8 cellular contexts compared by ENCODE assay signal in the genomic region with DNA sequence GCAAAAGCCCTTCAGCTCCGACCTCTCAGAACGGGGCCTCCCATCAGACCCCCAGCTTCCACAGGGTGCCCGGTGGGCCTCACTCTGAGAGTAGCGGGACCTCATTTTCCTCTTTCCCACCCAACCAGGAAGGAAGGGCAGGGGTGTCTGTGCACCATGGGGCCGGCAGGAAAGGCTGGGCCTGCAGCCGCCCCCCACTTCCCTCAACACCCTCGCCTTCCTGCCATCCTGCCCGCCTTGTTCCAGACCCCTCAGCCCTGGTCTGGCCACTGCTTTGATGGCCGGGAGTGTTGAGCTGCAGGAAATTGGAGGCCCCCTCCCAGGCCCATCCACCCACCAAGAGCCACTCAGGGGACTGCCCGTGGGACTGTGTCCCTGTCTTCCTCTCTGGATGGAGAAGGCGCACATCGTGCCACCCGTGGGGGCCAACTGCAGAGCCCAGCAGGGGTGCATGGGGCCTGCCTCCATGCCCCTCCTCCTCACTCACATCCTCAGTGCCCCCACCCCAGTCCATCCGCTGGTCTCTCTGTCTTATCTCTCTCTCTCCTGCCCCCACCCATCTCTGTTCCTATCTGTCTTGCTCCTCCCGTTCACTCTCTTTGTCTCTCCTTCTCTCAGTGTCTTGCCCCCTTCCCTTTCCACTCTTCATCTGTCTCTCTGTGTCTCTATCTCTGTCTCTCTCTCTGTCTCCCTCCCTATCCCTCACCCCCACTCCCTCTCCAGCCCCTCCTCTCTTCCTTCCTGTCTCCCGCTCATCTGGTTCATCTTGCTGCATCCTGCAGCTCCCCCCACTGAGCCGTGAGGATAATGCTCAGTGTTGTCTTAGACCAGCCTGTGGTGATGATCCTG. TPM values are rescaled to one million over a fixed set of nuclear protein-coding genes. Genes with fewer than 3 reads are reported as not detected.
DNase-seq lines count a peak whose midpoint lies in the region; ATAC-seq and TF ChIP-seq lines count a peak whose summit lies in the region.

No MANE protein-coding gene starts in this region.

- no peaks in the 10 kb centered on the region for H3K9me2 ChIP-seq in Loucy (replicated peaks; ENCODE audit: low read depth, low read length)

- no peaks in the 10 kb centered on the region for H3K27me3 ChIP-seq in Loucy (ENCODE audit: insufficient read depth, low read length, poor library complexity, severe bottlenecking)
- H3K27me3 ChIP-seq in layer of hippocampus (ENCODE audit: control insufficient read depth, insufficient read depth, low read length), result no peaks in the 10 kb centered on the region
- no peaks in the 10 kb centered on the region for H3K27me3 ChIP-seq in uterus

- H3K4me1 ChIP-seq in Loucy (ENCODE audit: insufficient read depth, low read length, poor library complexity, severe bottlenecking) (peaks cover 52% of the 10 kb centered on the region), uterus (peaks cover 0 to 12% of the 10 kb centered on the region in 2 donors)

- H3F3A ChIP-seq in Loucy (ENCODE audit: low read depth), result peaks cover 13% of the 10 kb centered on the region; the same call in 1 of the 2 replicates

- peaks cover 29% of the 10 kb centered on the region for H3K79me2 ChIP-seq in Loucy (ENCODE audit: insufficient read depth, low read length)

- H3K36me3 Mint-ChIP-seq in activated T-helper 1 cell treated with anti-CD3 and anti-CD28 coated beads, Interleukin-12 subunit alpha, Interleukin-12 subunit beta, Interleukin-2, Interleukin-4 antibody, amounts not matched to agents 30 ng/mL and 10 ng/mL and 1 ng/mL, durations not matched to agents 14 hours and 24 hours and 36 hours (ENCODE audit: low read depth), result peaks cover 1% of the 10 kb centered on the region
- H3K36me3 Mint-ChIP-seq in activated CD8-positive, alpha-beta T cell treated with anti-CD3 and anti-CD28 coated beads, Interleukin-2, amount 10 ng/mL, durations not matched to agents 7 days and 5 days (ENCODE audit: low read depth), result no peaks in the 10 kb centered on the region

- no peaks in the 10 kb centered on the region for H3K9me3 Mint-ChIP-seq in activated T-helper 1 cell treated with anti-CD3 and anti-CD28 coated beads, Interleukin-12 subunit alpha, Interleukin-12 subunit beta, Interleukin-2, Interleukin-4 antibody, amounts not matched to agents 30 ng/mL and 10 ng/mL and 1 ng/mL, durations not matched to agents 14 hours and 24 hours and 36 hours
- no peaks in the 10 kb centered on the region for H3K9me3 Mint-ChIP-seq in activated CD8-positive, alpha-beta T cell treated with anti-CD3 and anti-CD28 coated beads, Interleukin-2, amount 10 ng/mL, durations not matched to agents 7 days and 5 days (ENCODE audit: insufficient read depth)

- H3K27me3 Mint-ChIP-seq in activated T-helper 1 cell treated with anti-CD3 and anti-CD28 coated beads, Interleukin-12 subunit alpha, Interleukin-12 subunit beta, Interleukin-2, Interleukin-4 antibody, amounts not matched to agents 30 ng/mL and 10 ng/mL and 1 ng/mL, durations not matched to agents 14 hours and 24 hours and 36 hours (ENCODE audit: insufficient read depth), result peaks cover 48% of the 10 kb centered on the region
- H3K27me3 Mint-ChIP-seq in activated CD8-positive, alpha-beta T cell treated with anti-CD3 and anti-CD28 coated beads, Interleukin-2, amount 10 ng/mL, durations not matched to agents 7 days and 5 days (ENCODE audit: low read depth), result peaks cover 47% of the 10 kb centered on the region

- intact Hi-C loops in activated T-helper 1 cell treated with anti-CD3 and anti-CD28 coated beads, Interleukin-12 subunit alpha, Interleukin-12 subunit beta, Interleukin-2, Interleukin-4 antibody, amounts not matched to agents 30 ng/mL and 10 ng/mL and 1 ng/mL, durations not matched to agents 14 hours and 24 hours and 36 hours (cut with micrococcal nuclease), result loop anchor here (5.0 kb wide), 1 partner anchor 166 kb away; the partner anchor contains the start of gene IFT122
- intact Hi-C loops in uterus (cut with DNase I; ENCODE audit: low total_unique reads), result no loop called here

- H3K27ac ChIP-seq in layer of hippocampus (ENCODE audit: low read depth, low read length) (peak overlapping the region; percentile 91), uterus (peak overlapping the region; percentile 96 to 97)

- peak overlapping the region; percentile 0 for H3K4me3 Mint-ChIP-seq in activated T-helper 1 cell treated with anti-CD3 and anti-CD28 coated beads, Interleukin-12 subunit alpha, Interleukin-12 subunit beta, Interleukin-2, Interleukin-4 antibody, amounts not matched to agents 30 ng/mL and 10 ng/mL and 1 ng/mL, durations not matched to agents 14 hours and 24 hours and 36 hours
- H3K4me3 Mint-ChIP-seq in activated CD8-positive, alpha-beta T cell treated with anti-CD3 and anti-CD28 coated beads, Interleukin-2, amount 10 ng/mL, durations not matched to agents 7 days and 5 days, result no peak overlapping the region

- no peak overlapping the region for H3K27ac Mint-ChIP-seq in activated T-helper 1 cell treated with anti-CD3 and anti-CD28 coated beads, Interleukin-12 subunit alpha, Interleukin-12 subunit beta, Interleukin-2, Interleukin-4 antibody, amounts not matched to agents 30 ng/mL and 10 ng/mL and 1 ng/mL, durations not matched to agents 14 hours and 24 hours and 36 hours
- H3K27ac Mint-ChIP-seq in activated CD8-positive, alpha-beta T cell treated with anti-CD3 and anti-CD28 coated beads, Interleukin-2, amount 10 ng/mL, durations not matched to agents 7 days and 5 days, result no peak overlapping the region

- TF ChIP-seq CTCF in Loucy (conservative IDR thresholded peaks at IDR 0.05; ENCODE audit: low read length) (peak; percentile 60), uterus (IDR thresholded peaks at IDR 0.05) (peak in 3 of 4 experiments; percentile 17 to 33 (median 29))

- ATAC-seq in activated CD8-positive, alpha-beta T cell treated with anti-CD3 and anti-CD28 coated beads, Interleukin-2, amount 10 ng/mL, durations not matched to agents 7 days and 5 days, result no peak

- H4K20me1 ChIP-seq in Loucy (ENCODE audit: insufficient read depth, low read length, poor library complexity, severe bottlenecking), result peaks cover 19% of the 10 kb centered on the region

- H3K4me2 ChIP-seq in Loucy (ENCODE audit: low read depth, low read length, poor library complexity, severe bottlenecking), result peak overlapping the region; percentile 51

- no peak overlapping the region for H3K4me3 ChIP-seq in Loucy (ENCODE audit: low read length, poor library complexity, severe bottlenecking)
- H3K4me3 ChIP-seq in uterus, result no peak overlapping the region

- peak overlapping the region; percentile 38 for H3K9ac ChIP-seq in Loucy (ENCODE audit: low read depth, low read length, poor library complexity, severe bottlenecking)

- no peak for TF ChIP-seq POLR2A in uterus (IDR thresholded peaks at IDR 0.05)

- POLR2A ChIA-PET in activated CD8-positive, alpha-beta T cell treated with anti-CD3 and anti-CD28 coated beads, Interleukin-2, amount 10 ng/mL, durations not matched to agents 7 days and 5 days (lab: Charles Lee), result no interaction called here

- H3K4me1 Mint-ChIP-seq in activated T-helper 1 cell treated with anti-CD3 and anti-CD28 coated beads, Interleukin-12 subunit alpha, Interleukin-12 subunit beta, Interleukin-2, Interleukin-4 antibody, amounts not matched to agents 30 ng/mL and 10 ng/mL and 1 ng/mL, durations not matched to agents 14 hours and 24 hours and 36 hours (ENCODE audit: low read depth), result peaks cover 5% of the 10 kb centered on the region
- H3K4me1 Mint-ChIP-seq in activated CD8-positive, alpha-beta T cell treated with anti-CD3 and anti-CD28 coated beads, Interleukin-2, amount 10 ng/mL, durations not matched to agents 7 days and 5 days (ENCODE audit: low read depth), result peaks cover 11% of the 10 kb centered on the region

- DNase-seq in CMK (ENCODE audit: low read depth) (peak; percentile 95), uterus (no peak)
- no peak for DNase-seq in activated T-helper 1 cell treated with anti-CD3 and anti-CD28 coated beads, Interleukin-12 subunit alpha, Interleukin-12 subunit beta, Interleukin-2, Interleukin-4 antibody, amounts not matched to agents 30 ng/mL and 10 ng/mL and 1 ng/mL, durations not matched to agents 14 hours and 24 hours and 36 hours (ENCODE audit: low spot score)
- no peak for DNase-seq in activated CD4-positive, alpha-beta T cell treated with anti-CD3 and anti-CD28 coated beads, Interleukin-2, amount 50 U/mL, for 1 hour
- no peak for DNase-seq in activated CD8-positive, alpha-beta T cell treated with anti-CD3 and anti-CD28 coated beads, Interleukin-2, amount 10 ng/mL, durations not matched to agents 7 days and 5 days
- no peak for DNase-seq in activated CD8-positive, alpha-beta memory T cell treated with anti-CD3 and anti-CD28 coated beads for 24 hours

- H3K36me3 ChIP-seq in Loucy (ENCODE audit: insufficient read depth, low read length), result no peaks in the 10 kb centered on the region
- H3K36me3 ChIP-seq in uterus, result no peaks in the 10 kb centered on the region

- CTCF ChIA-PET in activated CD8-positive, alpha-beta T cell treated with anti-CD3 and anti-CD28 coated beads, Interleukin-2, amount 10 ng/mL, durations not matched to agents 7 days and 5 days (lab: Charles Lee), result interaction anchor here (1.0 kb wide), 1 partner anchor 118 kb away, joined by 3 read pairs; no protein-coding TSS in a partner anchor

- H3K9me3 ChIP-seq in Loucy (ENCODE audit: insufficient read depth, low read depth, low read length), result no peaks in the 10 kb centered on the region
- H3K9me3 ChIP-seq in uterus, result no peaks in the 10 kb centered on the region

- peak overlapping the region; percentile 40; the same call in 1 of the 2 replicates for H2AFZ ChIP-seq in Loucy (ENCODE audit: low read length)

RNA-seq across cellular contexts. Expression of gene PLXND1, which starts 1.8 kb away (rescaled TPM):
- 1.3 and 1.7 TPM in 2 replicates for total RNA-seq in activated T-helper 1 cell treated with anti-CD3 and anti-CD28 coated beads, Interleukin-12 subunit alpha, Interleukin-12 subunit beta, Interleukin-2, Interleukin-4 antibody, amounts not matched to agents 30 ng/mL and 10 ng/mL and 1 ng/mL, durations not matched to agents 14 hours and 24 hours and 36 hours
- 100 to 1,000 TPM in 3 of 4 donors, 10 to 100 TPM in 1; 54.7 to 343 (median 121) TPM for total RNA-seq in uterus
- 1 to 10 TPM; 3.7 to 4.1 TPM for total RNA-seq in activated CD8-positive, alpha-beta T cell treated with anti-CD3 and anti-CD28 coated beads, Interleukin-2, amount 10 ng/mL, durations not matched to agents 7 days and 5 days

Comparison
In these comparisons a context has a peak if more than half of its experiments do, and no peak if none do; other contexts are left out.
1. RNA of gene PLXND1, which starts 1.8 kb away (total RNA-seq): 54.7 to 343 TPM in uterus; 3.7 to 4.1 TPM in activated CD8-positive, alpha-beta T cell treated with anti-CD3 and anti-CD28 coated beads, Interleukin-2, amount 10 ng/mL, durations not matched to agents 7 days and 5 days and 1.3 to 1.7 TPM in activated T-helper 1 cell treated with anti-CD3 and anti-CD28 coated beads, Interleukin-12 subunit alpha, Interleukin-12 subunit beta, Interleukin-2, Interleukin-4 antibody, amounts not matched to agents 30 ng/mL and 10 ng/mL and 1 ng/mL, durations not matched to agents 14 hours and 24 hours and 36 hours; every median in the first group is over 10 times any median in the second.